9 cellular contexts compared by ENCODE assay signal in genomic region chr1:21325231-21325718, GRCh38.
DNase-seq lines count a peak whose midpoint lies in the region; ATAC-seq, FAIRE-seq and TF ChIP-seq lines count a peak whose summit lies in the region.
"Had no signal": no experiment of that assay in that cellular context is flagged by ENCODE, and none has a peak within 500 bp of the region (broad histone marks: within the 10 kb centered on the region; RNA-seq: fewer than 3 reads in every experiment).

No MANE protein-coding gene starts in this region.

- DNase-seq in stimulated activated CD4-positive, alpha-beta T cell treated with anti-CD3 and anti-CD28 coated beads, Interleukin-1b, Interleukin-23, amount 100 ng/mL, for 48 hours, result peak; percentile 47
- DNase-seq in stimulated activated CD4-positive, alpha-beta T cell treated with anti-CD3 and anti-CD28 coated beads, Interleukin-2, amount 100 ng/mL, for 48 hours, result no peak
- DNase-seq in brain microvascular endothelial cell (no peak), urothelium cell line (ENCODE audit: low spot score) (no peak), NCI-H1105 treated with DMSO at 0.1 percent for 48 hours (lab: John Stamatoyannopoulos, UW) (no peak)

- H3K36me3 ChIP-seq in brain microvascular endothelial cell (replicated peaks) (no peaks in the 10 kb centered on the region), muscle layer of colon (ENCODE audit: insufficient read depth, low read length) (no peaks in the 10 kb centered on the region)

- FAIRE-seq in urothelium cell line (lab: Jason Lieb, UNC), result no peak
- FAIRE-seq: colon had no signal

- H3K27me3 ChIP-seq in brain microvascular endothelial cell (replicated peaks), result no peaks in the 10 kb centered on the region
- no peaks in the 10 kb centered on the region for H3K27me3 ChIP-seq in muscle layer of colon (ENCODE audit: control insufficient read depth in 1 of 2, insufficient read depth in 2 of 2, low read length in 2 of 2)

- H3K4me3 ChIP-seq in brain microvascular endothelial cell (ENCODE audit: low read depth, low read length) (no peak overlapping the region), muscle layer of colon (ENCODE audit: low read depth in 1 of 2, low read length in 2 of 2) (no peak overlapping the region)

- H3K27ac ChIP-seq in brain microvascular endothelial cell, result peak overlapping the region; percentile 83
- peak overlapping the region; percentile 72 for H3K27ac ChIP-seq in muscle layer of colon (ENCODE audit: low read depth, low read length)

- peak overlapping the region; percentile 31 for H3K9ac ChIP-seq in muscle layer of colon (ENCODE audit: low read length)

- H3K4me1 ChIP-seq in muscle layer of colon (ENCODE audit: insufficient read depth, low read length), result peaks cover 92% of the 10 kb centered on the region

- no peak for TF ChIP-seq CTCF in brain microvascular endothelial cell (IDR thresholded peaks at IDR 0.05; ENCODE audit: low read depth, low read length, missing control alignments)

- in situ Hi-C loops in brain microvascular endothelial cell (cut with HindIII; ENCODE audit: low pct_ligation_motif_present, low sequenced_read_pairs), result no loop called here

- no peaks in the 10 kb centered on the region for H3K9me3 ChIP-seq in muscle layer of colon (ENCODE audit: low read length)

- ATAC-seq in HG03571 (IDR thresholded peaks at IDR 0.05; ENCODE audit: unreplicated experiment), result no peak
- no peak for ATAC-seq in HG02973 (IDR thresholded peaks at IDR 0.05; ENCODE audit: unreplicated experiment)
